ENCODE assay signal across 1 cellular context in genomic region chr1:52658795-52659194, GRCh38.
TF ChIP-seq lines count a peak whose summit lies in the region.

No MANE protein-coding gene starts in this region.

TF ChIP-seq in GM23338, 12 proteins besides CTCF, POLR2A, EP300 and RAD21:
- TF ChIP-seq CREB1 (CRISPR knock-in tag; IDR thresholded peaks at IDR 0.05; ENCODE audit: low read depth) = no peak
- TF ChIP-seq REST (IDR thresholded peaks at IDR 0.05; ENCODE audit: unreplicated experiment) = no peak
- TF ChIP-seq JUNB (IDR thresholded peaks at IDR 0.05; ENCODE audit: unreplicated experiment) = no peak
- no peak for TF ChIP-seq ZNF114 (CRISPR knock-in tag; IDR thresholded peaks at IDR 0.05)
- TF ChIP-seq EZH2phosphoT487 (IDR thresholded peaks at IDR 0.05; ENCODE audit: unreplicated experiment) = no peak
- TF ChIP-seq POLR2AphosphoS5 (IDR thresholded peaks at IDR 0.05; ENCODE audit: low read depth) = no peak
- no peak for TF ChIP-seq NANOG (IDR thresholded peaks at IDR 0.05; ENCODE audit: borderline replicate concordance)
- TF ChIP-seq ZNF331 (CRISPR knock-in tag; IDR thresholded peaks at IDR 0.05; ENCODE audit: low read depth) = no peak
- TF ChIP-seq EZH2 (IDR thresholded peaks at IDR 0.05; ENCODE audit: low read depth, unreplicated experiment) = no peak
- TF ChIP-seq ZNF462 (CRISPR knock-in tag; IDR thresholded peaks at IDR 0.05) = no peak
- TF ChIP-seq STAT1 (IDR thresholded peaks at IDR 0.05; ENCODE audit: unreplicated experiment) = no peak
